Comparison of ENCODE assay signal across 18 cellular contexts in genomic region chr5:52342361-52342760, GRCh38.
"Had no signal": no experiment of that assay in that cellular context is flagged by ENCODE, and none has a peak within 500 bp of the region (broad histone marks: within the 10 kb centered on the region; RNA-seq: fewer than 3 reads in every experiment).

No MANE protein-coding gene starts in this region.

- H3K27me3 ChIP-seq: adrenal gland, breast epithelium, esophagus squamous epithelium, heart right ventricle, sigmoid colon, spleen, upper lobe of right lung had no signal

- H3K4me3 ChIP-seq: adrenal gland, breast epithelium, esophagus squamous epithelium, heart right ventricle, left ventricle myocardium inferior, sigmoid colon, spleen, thoracic aorta, upper lobe of right lung had no signal

- ATAC-seq: activated T-cell treated with anti-CD3 and anti-CD28 coated beads, Interleukin-2, amount 50 U/mL, for 72 hours; heart right ventricle; stimulated activated naive B cell treated with anti-CD40 and anti-IgM and Interleukin-4, amounts not matched to agents 10 μg/mL and 1 μg/mL and 100 μg/mL, for 72 hours; upper lobe of right lung had no signal

- H3K9me3 ChIP-seq: adrenal gland, breast epithelium, esophagus squamous epithelium, heart right ventricle, sigmoid colon, spleen, thoracic aorta, upper lobe of right lung had no signal

- H3K27ac ChIP-seq: adrenal gland, breast epithelium, esophagus squamous epithelium, heart right ventricle, left ventricle myocardium inferior, sigmoid colon, spleen, thoracic aorta, upper lobe of right lung had no signal

- DNase-seq: activated CD4-positive, alpha-beta T cell treated with anti-CD3 and anti-CD28 coated beads, Interleukin-2, amount 50 U/mL, for 4 hours; activated effector memory CD4-positive, alpha-beta T cell treated with anti-CD3 and anti-CD28 coated beads, Interleukin-2, amount 50 U/mL, for 16 hours; activated T-cell treated with anti-CD3 and anti-CD28 coated beads, Interleukin-2, amount 50 U/mL, for 72 hours; adrenal gland; cerebellar nuclear complex; effector CD4-positive, alpha-beta T cell; esophagus squamous epithelium; heart right ventricle; kidney glomerular epithelial cell; left ventricle myocardium inferior; mammary epithelial cell; midbrain; sigmoid colon; spleen; stimulated activated naive B cell treated with anti-CD40 and anti-IgM and Interleukin-4, amounts not matched to agents 10 μg/mL and 1 μg/mL and 100 μg/mL, for 72 hours; upper lobe of right lung had no signal

- H3K36me3 ChIP-seq: adrenal gland, breast epithelium, esophagus squamous epithelium, heart right ventricle, left ventricle myocardium inferior, sigmoid colon, spleen, thoracic aorta, upper lobe of right lung had no signal

- H3K4me1 ChIP-seq: adrenal gland, breast epithelium, esophagus squamous epithelium, heart right ventricle, left ventricle myocardium inferior, sigmoid colon, spleen, upper lobe of right lung had no signal
